In genomic region chr9:127979015-127979332, GRCh38 we compare ENCODE assay signal across 8 cellular contexts. TPM values are rescaled to one million over a fixed set of nuclear protein-coding genes. Genes with fewer than 3 reads are reported as not detected.
A peak's percentile ranks its signal among the peaks of the same experiment; 100 is the strongest.
DNase-seq lines count a peak whose midpoint lies in the region; ATAC-seq and TF ChIP-seq lines count a peak whose summit lies in the region.

No MANE protein-coding gene starts in this region.

- peak overlapping the region; percentile 97 to 99 (median 97) for H3K4me3 Mint-ChIP-seq in brain

- no peaks in the 10 kb centered on the region for H3K36me3 Mint-ChIP-seq in brain

- H3K27ac ChIP-seq in cardiac muscle cell (peak overlapping the region; percentile 92), mesenchymal stem cell (ENCODE audit: low read length, poor library complexity, severe bottlenecking) (peak overlapping the region; percentile 9), upper lobe of left lung (peak overlapping the region; percentile 75 to 91 (median 78))

- H3K4me2 ChIP-seq in mesenchymal stem cell (ENCODE audit: low read length, poor library complexity, severe bottlenecking), result peak overlapping the region; percentile 64

- peak overlapping the region; percentile 35 for H4K91ac ChIP-seq in mesenchymal stem cell (ENCODE audit: low read length)

- no peak for TF ChIP-seq POLR2A in upper lobe of left lung (IDR thresholded peaks at IDR 0.05)

- H2BK12ac ChIP-seq in mesenchymal stem cell (ENCODE audit: low read length in 2 of 2), result peak overlapping the region in 1 of 2 experiments; percentile 43

- no peak overlapping the region for H2BK5ac ChIP-seq in mesenchymal stem cell (ENCODE audit: low read depth, low read length, poor library complexity, severe bottlenecking)

- peaks cover 35% of the 10 kb centered on the region for H3K79me1 ChIP-seq in mesenchymal stem cell (replicated peaks; ENCODE audit: low read length, poor library complexity, severe bottlenecking)

- WGBS in mesenchymal stem cell, result 49% methylated on average over 5 of the region's 5 CpGs
- WGBS in upper lobe of left lung, 2 donors, result 70 to 78% methylated on average over 4 to 5 of the region's 5 CpGs

- ATAC-seq in left ventricle myocardium superior (no peak), upper lobe of left lung (ENCODE audit: low FRiP score in 2 of 2) (no peak), GM21526 (IDR thresholded peaks at IDR 0.05; ENCODE audit: low FRiP score, unreplicated experiment) (no peak)

- H3K9me3 Mint-ChIP-seq in brain, result no peaks in the 10 kb centered on the region

- peaks cover 75% of the 10 kb centered on the region for H3K4me1 Mint-ChIP-seq in brain

- H2AK5ac ChIP-seq in mesenchymal stem cell (ENCODE audit: low read length, severe bottlenecking), result peak overlapping the region; percentile 35

- no peak for DNase-seq in cardiac muscle cell (ENCODE audit: low read depth in 1 of 2, low spot score in 1 of 2)
- no peak for DNase-seq in left ventricle myocardium superior
- DNase-seq in mesenchymal stem cell, result no peak
- no peak for DNase-seq in upper lobe of left lung
- DNase-seq in SW 1271 (lab: John Stamatoyannopoulos, UW), result no peak
- DNase-seq in NCI-H187 (lab: John Stamatoyannopoulos, UW), result no peak

- H3K27me3 ChIP-seq in cardiac muscle cell (no peaks in the 10 kb centered on the region), mesenchymal stem cell (ENCODE audit: control insufficient read depth in 1 of 2, insufficient read depth in 1 of 2, low read length in 2 of 2) (no peaks in the 10 kb centered on the region), upper lobe of left lung (no peaks in the 10 kb centered on the region)

- H2AFZ ChIP-seq in mesenchymal stem cell (ENCODE audit: low read depth, low read length), result no peak overlapping the region

- H3K9me3 ChIP-seq in cardiac muscle cell (ENCODE audit: low read depth) (no peaks in the 10 kb centered on the region), mesenchymal stem cell (ENCODE audit: control insufficient read depth, low read length) (no peaks in the 10 kb centered on the region), upper lobe of left lung (no peaks in the 10 kb centered on the region)

- H3K4me3 ChIP-seq in cardiac muscle cell, result peak overlapping the region; percentile 99
- peak overlapping the region; percentile 81 to 87 for H3K4me3 ChIP-seq in mesenchymal stem cell (ENCODE audit: insufficient read depth in 1 of 2, low read depth in 1 of 2, low read length in 2 of 2)
- peak overlapping the region in 3 of 4 donors; percentile 70 to 95 (median 95) for H3K4me3 ChIP-seq in upper lobe of left lung

- peak overlapping the region in 1 of 2 experiments; percentile 82 for H3K14ac ChIP-seq in mesenchymal stem cell (ENCODE audit: low read length in 2 of 2)

- H3K18ac ChIP-seq in mesenchymal stem cell (ENCODE audit: low read depth in 1 of 2, low read length in 2 of 2), result peak overlapping the region; percentile 59 to 92

- no peaks in the 10 kb centered on the region for H3K36me3 ChIP-seq in cardiac muscle cell
- H3K36me3 ChIP-seq in mesenchymal stem cell (ENCODE audit: control insufficient read depth in 1 of 2, insufficient read depth in 2 of 2, low read depth in 1 of 2, low read length in 2 of 2), result peaks cover 0 to 3% of the 10 kb centered on the region in 2 experiments
- H3K36me3 ChIP-seq in upper lobe of left lung, result no peaks in the 10 kb centered on the region

- peaks cover 9% of the 10 kb centered on the region for H3K27me3 Mint-ChIP-seq in brain

- no peak for TF ChIP-seq EP300 in upper lobe of left lung (IDR thresholded peaks at IDR 0.05)

- peaks cover 61% of the 10 kb centered on the region for H3K4me1 ChIP-seq in cardiac muscle cell (ENCODE audit: low read depth)
- H3K4me1 ChIP-seq in mesenchymal stem cell (ENCODE audit: control insufficient read depth, insufficient read depth, low read depth, low read length), result peaks cover 51% of the 10 kb centered on the region
- peaks cover 45 to 71% (median 67%) of the 10 kb centered on the region in 4 donors for H3K4me1 ChIP-seq in upper lobe of left lung

- TF ChIP-seq CTCF in cardiac muscle cell (IDR thresholded peaks at IDR 0.05; ENCODE audit: low read depth, low read length) (no peak), brain (conservative IDR thresholded peaks at IDR 0.05) (no peak), upper lobe of left lung (IDR thresholded peaks at IDR 0.05) (no peak)

- H3K4ac ChIP-seq in mesenchymal stem cell (ENCODE audit: low read depth in 1 of 2, low read length in 2 of 2), result peak overlapping the region in 1 of 2 experiments; percentile 65

- no peak overlapping the region for H2BK120ac ChIP-seq in mesenchymal stem cell (ENCODE audit: low read depth, low read length)

- H3K23ac ChIP-seq in mesenchymal stem cell (ENCODE audit: low read length in 2 of 2), result no peak overlapping the region

- peak overlapping the region; percentile 92 for H3K9ac ChIP-seq in mesenchymal stem cell (ENCODE audit: low read length)

- intact Hi-C loops in left ventricle myocardium superior (cut with micrococcal nuclease), result no loop called here

- peak overlapping the region; percentile 95 to 99 (median 97) for H3K27ac Mint-ChIP-seq in brain

- H2BK15ac ChIP-seq in mesenchymal stem cell (ENCODE audit: low read depth, poor library complexity, severe bottlenecking), result no peak overlapping the region

- no peak overlapping the region for H4K8ac ChIP-seq in mesenchymal stem cell (ENCODE audit: low read length)

RNA-seq across cellular contexts. Expression of gene EEIG1, which starts 1.8 kb away (rescaled TPM):
- total RNA-seq in cardiac muscle cell (20.9 and 25.6 TPM in 2 replicates), left ventricle myocardium superior (21.6 TPM), upper lobe of left lung (10 to 100 TPM; 17.8 to 60.7 (median 48.0) TPM)
- polyA plus RNA-seq in cardiac muscle cell (26.6 and 32.5 TPM in 2 replicates), brain (ENCODE audit: insufficient read depth, low read depth, low replicate concordance) (78.8 TPM)
- polyA plus RNA-seq in mesenchymal stem cell (2013, experiment 1 of 2), result 44.3 TPM
- 42.9 TPM for polyA plus RNA-seq in mesenchymal stem cell (2013, experiment 2 of 2)

RNA-seq across cellular contexts. Expression of gene DPM2, which starts 41.3 kb away (rescaled TPM):
- 26.1 and 35.6 TPM in 2 replicates for total RNA-seq in cardiac muscle cell
- 54.2 and 70.7 TPM in 2 replicates for polyA plus RNA-seq in cardiac muscle cell
- total RNA-seq in left ventricle myocardium superior, result 11.1 TPM
- polyA plus RNA-seq in brain (ENCODE audit: insufficient read depth, low read depth, low replicate concordance), result 144 TPM
- polyA plus RNA-seq in mesenchymal stem cell (2013, experiment 1 of 2), result 29.7 TPM
- 30.1 TPM for polyA plus RNA-seq in mesenchymal stem cell (2013, experiment 2 of 2)
- 10 to 100 TPM; 20.1 to 40.7 (median 25.6) TPM for total RNA-seq in upper lobe of left lung

RNA-seq across cellular contexts. Expression of gene PIP5KL1, which starts 48.4 kb away (rescaled TPM):
- 0.89 and 1.7 TPM in 2 replicates for total RNA-seq in cardiac muscle cell
- 3.4 and 3.5 TPM in 2 replicates for polyA plus RNA-seq in cardiac muscle cell
- not detected for total RNA-seq in left ventricle myocardium superior
- polyA plus RNA-seq in brain (ENCODE audit: insufficient read depth, low read depth, low replicate concordance), result 2.4 TPM
- polyA plus RNA-seq in mesenchymal stem cell (2013, experiment 1 of 2), result 2.0 TPM
- 1.8 TPM for polyA plus RNA-seq in mesenchymal stem cell (2013, experiment 2 of 2)
- 10 to 100 TPM in 3 of 6 donors, 1 to 10 TPM in 3; 4.1 to 38.8 (median 10.0) TPM for total RNA-seq in upper lobe of left lung

Comparison
In these comparisons a context has a peak if more than half of its experiments do, and no peak if none do; other contexts are left out.
1. H3K27ac ChIP-seq: peak in every context shown above with its lines; median percentile 92 in cardiac muscle cell; 78 in upper lobe of left lung; 9 in mesenchymal stem cell.